Comparison of ENCODE assay signal across 2 cellular contexts in genomic region chr2:65382776-65383357, GRCh38.
A peak's percentile ranks its signal among the peaks of the same experiment; 100 is the strongest.
TF ChIP-seq lines count a peak whose summit lies in the region.

No MANE protein-coding gene starts in this region.

TF ChIP-seq in K562, 482 proteins besides CTCF, POLR2A, EP300 and RAD21 (continued from another document and continues in another):
- TF ChIP-seq THAP7 (CRISPR knock-in tag; IDR thresholded peaks at IDR 0.05) (no peak), ZMIZ1 (IDR thresholded peaks at IDR 0.05; ENCODE audit: low read depth in 2 of 2, low read length in 2 of 2) (no peak), CREB3L1 (IDR thresholded peaks at IDR 0.05; ENCODE audit: borderline replicate concordance, low read depth) (0 out of 2 replicates have a peak, but pooled peaks have one; percentile 26), ARID4B (CRISPR knock-in tag; IDR thresholded peaks at IDR 0.05) (peak; percentile 62; the same call in 1 of the 2 replicates), FOSL1 (tag; conservative IDR thresholded peaks at IDR 0.05) (peak; percentile 42; the same call in 1 of the 2 replicates), CCNT2 (IDR thresholded peaks at IDR 0.05; ENCODE audit: borderline replicate concordance, extremely low read depth, insufficient read length, low read depth, low read length) (peak; percentile 50), ELF1 (tag; IDR thresholded peaks at IDR 0.05) (no peak), PHF20 (IDR thresholded peaks at IDR 0.05; ENCODE audit: partially characterized antibody) (no peak), ZNF395 (CRISPR knock-in tag; IDR thresholded peaks at IDR 0.05) (peak; percentile 79; the same call in 1 of the 2 replicates), PREB (CRISPR knock-in tag; IDR thresholded peaks at IDR 0.05) (no peak)

TF ChIP-seq in HepG2, 621 proteins besides CTCF, POLR2A, EP300 and RAD21 (continued from another document and continues in another):
- TF ChIP-seq ZBTB25 (CRISPR knock-in tag; IDR thresholded peaks at IDR 0.05) = peak; percentile 80
- TF ChIP-seq KIAA2018 (CRISPR knock-in tag; IDR thresholded peaks at IDR 0.05; ENCODE audit: borderline replicate concordance) = no peak
- TF ChIP-seq STAG1 (CRISPR knock-in tag; IDR thresholded peaks at IDR 0.05) = peak; percentile 60
- TF ChIP-seq ZBTB26 (CRISPR knock-in tag; IDR thresholded peaks at IDR 0.05; ENCODE audit: borderline replicate concordance) = peak; percentile 84
- TF ChIP-seq ZFP1 (CRISPR knock-in tag; IDR thresholded peaks at IDR 0.05) = peak; percentile 20; the same call in 1 of the 2 replicates
- peak; percentile 40; the same call in 1 of the 2 replicates for TF ChIP-seq BHLHE40 (IDR thresholded peaks at IDR 0.05; ENCODE audit: low read length)
- TF ChIP-seq ZFP82 (CRISPR knock-in tag; IDR thresholded peaks at IDR 0.05; ENCODE audit: borderline replicate concordance) = no peak
- TF ChIP-seq ZBED4 (CRISPR knock-in tag; IDR thresholded peaks at IDR 0.05; ENCODE audit: borderline replicate concordance) = peak; percentile 30; the same call in 1 of the 2 replicates
- peak; percentile 43; the same call in 1 of the 2 replicates for TF ChIP-seq ZNF263 (CRISPR knock-in tag; IDR thresholded peaks at IDR 0.05)
- TF ChIP-seq GATAD2A (CRISPR knock-in tag; IDR thresholded peaks at IDR 0.05) = peak; percentile 80
- TF ChIP-seq NR2F6 (IDR thresholded peaks at IDR 0.05) = 0 out of 2 replicates have a peak, but pooled peaks have one; percentile 10
- TF ChIP-seq NR2F6 (CRISPR knock-in tag; IDR thresholded peaks at IDR 0.05) = peak; percentile 41; the same call in 1 of the 2 replicates
- TF ChIP-seq ZBTB38 (CRISPR knock-in tag; IDR thresholded peaks at IDR 0.05) = peak; percentile 66
- peak; percentile 81; the same call in 1 of the 2 replicates for TF ChIP-seq TGIF2 (CRISPR knock-in tag; IDR thresholded peaks at IDR 0.05)
- 0 out of 2 replicates have a peak, but pooled peaks have one; percentile 19 for TF ChIP-seq ATF2 (CRISPR knock-in tag; IDR thresholded peaks at IDR 0.05)
- TF ChIP-seq NR0B2 (CRISPR knock-in tag; IDR thresholded peaks at IDR 0.05) = no peak
- TF ChIP-seq ZNF839 (CRISPR knock-in tag; IDR thresholded peaks at IDR 0.05; ENCODE audit: borderline replicate concordance) = peak; percentile 40; the same call in 1 of the 2 replicates
- 0 out of 2 replicates have a peak, but pooled peaks have one; percentile 52 for TF ChIP-seq ZNF598 (CRISPR knock-in tag; IDR thresholded peaks at IDR 0.05; ENCODE audit: borderline replicate concordance)
- peak; percentile 64; the same call in 1 of the 2 replicates for TF ChIP-seq SIX4 (CRISPR knock-in tag; IDR thresholded peaks at IDR 0.05)
- 0 out of 2 replicates have a peak, but pooled peaks have one; percentile 34 for TF ChIP-seq GATAD1 (CRISPR knock-in tag; IDR thresholded peaks at IDR 0.05)
- TF ChIP-seq ZBTB7B (CRISPR knock-in tag; IDR thresholded peaks at IDR 0.05) = peak; percentile 55
- peak; percentile 44; the same call in 1 of the 2 replicates for TF ChIP-seq MXD4 (CRISPR knock-in tag; IDR thresholded peaks at IDR 0.05)
- TF ChIP-seq HINFP (CRISPR knock-in tag; IDR thresholded peaks at IDR 0.05; ENCODE audit: low read depth) = no peak
- 0 out of 2 replicates have a peak, but pooled peaks have one; percentile 59 for TF ChIP-seq ZNF615 (CRISPR knock-in tag; IDR thresholded peaks at IDR 0.05; ENCODE audit: borderline replicate concordance)
- peak; percentile 51; the same call in 1 of the 2 replicates for TF ChIP-seq KDM5B (CRISPR knock-in tag; IDR thresholded peaks at IDR 0.05; ENCODE audit: borderline replicate concordance)
- peak; percentile 83 for TF ChIP-seq ZNF772 (CRISPR knock-in tag; IDR thresholded peaks at IDR 0.05)
- peak; percentile 85 for TF ChIP-seq ZNF331 (CRISPR knock-in tag; IDR thresholded peaks at IDR 0.05)
- TF ChIP-seq FOXP1 (IDR thresholded peaks at IDR 0.05) = no peak
- peak; percentile 36; the same call in 1 of the 2 replicates for TF ChIP-seq FOXP1 (CRISPR knock-in tag; IDR thresholded peaks at IDR 0.05)
- TF ChIP-seq TARDBP (CRISPR knock-in tag; IDR thresholded peaks at IDR 0.05) = 0 out of 2 replicates have a peak, but pooled peaks have one; percentile 54
- no peak for TF ChIP-seq E2F2 (CRISPR knock-in tag; IDR thresholded peaks at IDR 0.05; ENCODE audit: borderline replicate concordance)
- TF ChIP-seq NFKB2 (CRISPR knock-in tag; IDR thresholded peaks at IDR 0.05; ENCODE audit: borderline replicate concordance) = peak; percentile 63; the same call in 1 of the 2 replicates
- peak; percentile 53; the same call in 1 of the 2 replicates for TF ChIP-seq FOXK1 (CRISPR knock-in tag; IDR thresholded peaks at IDR 0.05; ENCODE audit: borderline replicate concordance, low read depth)
- TF ChIP-seq KAT7 (CRISPR knock-in tag; IDR thresholded peaks at IDR 0.05; ENCODE audit: borderline replicate concordance) = no peak; the same call in 1 of the 2 replicates
- TF ChIP-seq KMT2A (CRISPR knock-in tag; IDR thresholded peaks at IDR 0.05) = peak; percentile 83; the same call in 1 of the 2 replicates
- peak; percentile 56; the same call in 1 of the 2 replicates for TF ChIP-seq MIER3 (CRISPR knock-in tag; IDR thresholded peaks at IDR 0.05; ENCODE audit: borderline replicate concordance)
